8 cellular contexts compared by ENCODE assay signal in genomic region chr16:70380205-70380918, GRCh38. TPM values are rescaled to one million over a fixed set of nuclear protein-coding genes. Genes with fewer than 3 reads are reported as not detected.
DNase-seq lines count a peak whose midpoint lies in the region; ATAC-seq, FAIRE-seq and TF ChIP-seq lines count a peak whose summit lies in the region.

No MANE protein-coding gene starts in this region.

- no peak for TF ChIP-seq EP300 in A549 (IDR thresholded peaks at IDR 0.05)

- peaks cover 5% of the 10 kb centered on the region for H3K36me3 Mint-ChIP-seq in glutamatergic neuron (ENCODE audit: unreplicated experiment)
- H3K36me3 Mint-ChIP-seq in type B pancreatic cell, result peaks cover 17% of the 10 kb centered on the region

- peaks cover 14% of the 10 kb centered on the region for H3K4me1 ChIP-seq in A549

- H3K27ac Mint-ChIP-seq in glutamatergic neuron (ENCODE audit: unreplicated experiment) (peak overlapping the region; percentile 91), type B pancreatic cell (peak overlapping the region; percentile 98)

- 2% methylated on average over 20 of the region's 31 CpGs for WGBS in A549 (ENCODE audit: missing lambda C conversion rate)

- peaks cover 18% of the 10 kb centered on the region for H3K4me1 Mint-ChIP-seq in glutamatergic neuron (ENCODE audit: low read depth, unreplicated experiment)
- no peaks in the 10 kb centered on the region for H3K4me1 Mint-ChIP-seq in type B pancreatic cell (ENCODE audit: unreplicated experiment)

- intact Hi-C loops in posterior cingulate gyrus (cut with DNase I), result loop anchor here (2.0 to 5.0 kb wide), 3 partner anchors 58 to 147 kb away; partner anchors contain the start of gene ST3GAL2

- peak overlapping the region; percentile 91 for H3K4me2 ChIP-seq in A549

- no peaks in the 10 kb centered on the region for H3K9me3 ChIP-seq in A549

- DNase-seq in A549 (ENCODE audit: low read depth in 1 of 2, low spot score in 1 of 2) (peak; percentile 23 to 56), RPMI8226 (peak; percentile 89), glutamatergic neuron (peak; percentile 65), posterior cingulate gyrus (peak in 9 of 10 donors; percentile 17 to 94 (median 59)), type B pancreatic cell (ENCODE audit: extremely low spot score, unreplicated experiment) (peak; percentile 78)
- peak; percentile 40 to 54 (median 45) for DNase-seq in activated naive CD4-positive, alpha-beta T cell (lab: John Stamatoyannopoulos, UW)

- peak; percentile 44 to 52 for ATAC-seq in A549
- ATAC-seq in GM18861 (IDR thresholded peaks at IDR 0.05; ENCODE audit: unreplicated experiment), result peak; percentile 8
- peak; percentile 12 for ATAC-seq in HG03280 (IDR thresholded peaks at IDR 0.05; ENCODE audit: unreplicated experiment)

- H3K4me3 Mint-ChIP-seq in glutamatergic neuron (ENCODE audit: unreplicated experiment) (peak overlapping the region; percentile 92), type B pancreatic cell (peak overlapping the region; percentile 100)

- no peak for TF ChIP-seq RAD21 in A549 (conservative IDR thresholded peaks at IDR 0.05 in 1 of 2, IDR thresholded peaks at IDR 0.05 in 1 of 2)

- FAIRE-seq in A549 (lab: Jason Lieb, UNC), result no peak

- TF ChIP-seq CTCF in A549 (IDR thresholded peaks at IDR 0.05) (no peak), glutamatergic neuron (IDR thresholded peaks at IDR 0.05; ENCODE audit: partially characterized antibody, unreplicated experiment) (no peak), type B pancreatic cell (conservative IDR thresholded peaks at IDR 0.05) (no peak)

- TF ChIP-seq POLR2A in A549 (IDR thresholded peaks at IDR 0.05; ENCODE audit: low read length), result peak; percentile 13

- H3K27ac ChIP-seq in A549, result peak overlapping the region; percentile 94 to 96

- H3K27me3 Mint-ChIP-seq in glutamatergic neuron (ENCODE audit: unreplicated experiment) (peaks cover 13% of the 10 kb centered on the region), type B pancreatic cell (no peaks in the 10 kb centered on the region)

- peak overlapping the region; percentile 66 for H3K4me3 ChIP-seq in A549

- H3K9me3 Mint-ChIP-seq in glutamatergic neuron (ENCODE audit: unreplicated experiment) (peaks cover 28% of the 10 kb centered on the region), type B pancreatic cell (no peaks in the 10 kb centered on the region)

- POLR2A ChIA-PET in A549 (lab: Yijun Ruan, JAX), result interaction anchor here (0.7 to 3.2 kb wide), 17 partner anchors 8 to 274 kb away, joined by 3 to 29 read pairs (median 6); partner anchors contain the start of genes DDX19A, FCSK and ST3GAL2

- CTCF ChIA-PET in A549 (lab: Yijun Ruan, JAX), result interaction anchor here (0.5 to 6.2 kb wide), 22 partner anchors 8 to 274 kb away, joined by 3 to 35 read pairs (median 5); partner anchors contain the start of genes FCSK and ST3GAL2

TF ChIP-seq in A549, 52 proteins besides CTCF, POLR2A, EP300 and RAD21:
- TF ChIP-seq TFCP2L1 (CRISPR knock-in tag; IDR thresholded peaks at IDR 0.05) (no peak), NR3C1 (IDR thresholded peaks at IDR 0.05) (no peak), E2F6 (IDR thresholded peaks at IDR 0.05; ENCODE audit: borderline replicate concordance, low read depth) (0 out of 2 replicates have a peak, but pooled peaks have one; percentile 33), POLR2AphosphoS2 (conservative IDR thresholded peaks at IDR 0.05; ENCODE audit: low read length) (peak; percentile 79), MAZ (IDR thresholded peaks at IDR 0.05; ENCODE audit: borderline replicate concordance, low read depth, low read length) (no peak), USF2 (IDR thresholded peaks at IDR 0.05) (no peak), ELK1 (IDR thresholded peaks at IDR 0.05; ENCODE audit: low read depth, low read length) (no peak), PBX3 (IDR thresholded peaks at IDR 0.05) (0 out of 2 replicates have a peak, but pooled peaks have one; percentile 5)

RNA-seq across cellular contexts. Expression of gene DDX19A, which starts 33.7 kb away (rescaled TPM):
- polyA plus RNA-seq in A549 (2011; rRNA removed), result 40.4 and 41.9 TPM in 2 replicates
- polyA plus RNA-seq in A549 (2012; cell fraction: cytosol; rRNA removed), result 40.2 and 43.7 TPM in 2 replicates
- 29.4 and 38.6 TPM in 2 replicates for polyA plus RNA-seq in A549 (2012; cell fraction: nucleus; rRNA removed)
- polyA plus RNA-seq in A549 (2017; fragmentation: RNase III; extraction: RNeasy Plus Mini Kit Qiagen cat#74134 plus additional on column Dnase treatment), result 41.3 to 46.2 TPM (median 43.8 TPM) in 3 replicates
- polyA minus RNA-seq in A549 (2011; rRNA and poly(A)+ RNA removed), result 45.3 and 54.3 TPM in 2 replicates
- total RNA-seq in glutamatergic neuron (ENCODE audit: unreplicated experiment), result 33.0 TPM
- 41.4 and 52.7 TPM in 2 replicates for total RNA-seq in type B pancreatic cell (ENCODE audit: low replicate concordance)

RNA-seq across cellular contexts. Expression of gene ST3GAL2, which starts 58.5 kb away (rescaled TPM):
- 11.1 and 14.4 TPM in 2 replicates for polyA plus RNA-seq in A549 (2011; rRNA removed)
- 15.7 and 19.8 TPM in 2 replicates for polyA plus RNA-seq in A549 (2012; cell fraction: cytosol; rRNA removed)
- polyA plus RNA-seq in A549 (2012; cell fraction: nucleus; rRNA removed), result 21.8 and 23.9 TPM in 2 replicates
- polyA plus RNA-seq in A549 (2017; fragmentation: RNase III; extraction: RNeasy Plus Mini Kit Qiagen cat#74134 plus additional on column Dnase treatment), result 13.8 to 16.3 TPM (median 15.5 TPM) in 3 replicates
- polyA minus RNA-seq in A549 (2011; rRNA and poly(A)+ RNA removed), result 38.9 and 44.0 TPM in 2 replicates
- total RNA-seq in glutamatergic neuron (ENCODE audit: unreplicated experiment), result 134 TPM
- total RNA-seq in type B pancreatic cell (ENCODE audit: low replicate concordance), result 8.5 and 37.2 TPM in 2 replicates

Comparison
In these comparisons a context has a peak if more than half of its experiments do, and no peak if none do; other contexts are left out.
1. Peak in every context shown above with its lines: DNase-seq, ATAC-seq, H3K4me3 ChIP-seq and H3K27ac ChIP-seq.